Comparison of ENCODE assay signal across 8 cellular contexts in the genomic region with DNA sequence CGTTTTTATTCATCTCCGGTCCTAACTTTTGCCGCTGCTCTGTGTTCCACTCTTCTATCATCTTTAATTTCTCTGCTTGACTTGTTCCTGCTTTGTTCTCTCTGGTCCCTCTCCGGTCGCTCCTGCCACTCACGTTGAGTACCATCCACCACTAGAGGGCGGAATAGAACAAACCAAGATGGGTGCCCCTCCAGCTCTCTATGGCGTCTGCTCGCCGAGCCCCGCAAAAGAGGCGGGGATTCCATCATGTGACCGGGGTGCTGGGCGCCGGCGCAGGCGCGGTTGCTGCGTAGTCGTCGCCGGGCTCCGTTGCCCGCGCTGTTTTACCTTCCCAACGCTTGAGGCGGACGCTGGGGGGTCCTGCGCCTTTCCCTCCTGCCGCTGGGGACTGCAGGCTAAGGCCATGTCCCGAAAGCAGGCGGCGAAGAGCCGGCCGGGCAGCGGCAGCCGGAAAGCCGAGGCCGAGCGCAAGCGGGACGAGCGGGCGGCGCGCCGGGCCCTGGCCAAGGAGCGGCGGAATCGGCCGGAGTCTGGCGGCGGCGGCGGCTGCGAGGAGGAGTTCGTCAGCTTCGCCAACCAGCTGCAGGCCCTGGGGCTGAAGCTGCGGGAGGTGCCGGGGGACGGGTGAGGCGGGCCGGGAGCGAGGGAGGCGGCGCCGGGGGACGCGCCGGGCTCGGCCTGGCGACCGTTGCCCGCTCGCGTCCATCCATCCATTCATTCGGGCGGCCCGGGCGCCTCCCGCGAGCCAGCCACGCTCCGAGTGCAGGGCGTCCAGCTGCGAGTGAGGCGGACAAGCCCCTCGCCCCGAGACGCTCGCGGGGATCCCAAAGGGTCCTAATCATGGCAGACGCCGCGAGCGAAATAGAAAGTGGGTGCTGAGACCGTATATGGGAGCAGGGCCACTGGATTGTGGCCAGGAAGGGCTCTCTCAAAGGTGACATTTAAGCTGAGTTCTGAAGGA. TPM values are rescaled to one million over a fixed set of nuclear protein-coding genes. Genes with fewer than 3 reads are reported as not detected.
DNase-seq lines count a peak whose midpoint lies in the region; ATAC-seq and TF ChIP-seq lines count a peak whose summit lies in the region.

A gene with protein sequence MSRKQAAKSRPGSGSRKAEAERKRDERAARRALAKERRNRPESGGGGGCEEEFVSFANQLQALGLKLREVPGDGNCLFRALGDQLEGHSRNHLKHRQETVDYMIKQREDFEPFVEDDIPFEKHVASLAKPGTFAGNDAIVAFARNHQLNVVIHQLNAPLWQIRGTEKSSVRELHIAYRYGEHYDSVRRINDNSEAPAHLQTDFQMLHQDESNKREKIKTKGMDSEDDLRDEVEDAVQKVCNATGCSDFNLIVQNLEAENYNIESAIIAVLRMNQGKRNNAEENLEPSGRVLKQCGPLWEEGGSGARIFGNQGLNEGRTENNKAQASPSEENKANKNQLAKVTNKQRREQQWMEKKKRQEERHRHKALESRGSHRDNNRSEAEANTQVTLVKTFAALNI (plus strand): TSS at position 285 of the 961 bp plus-strand sequence. CDS start 119 bp downstream, at position 404.

- H3K4me3 ChIP-seq in OCI-LY3 (ENCODE audit: low read length) (peak within 1 kb of the TSS; percentile 96), mononuclear cell (ENCODE audit: low read length) (peak within 1 kb of the TSS; percentile 65)

- peak within 1 kb of the TSS; percentile 83 for H3K9ac ChIP-seq in OCI-LY3 (ENCODE audit: low read length)

- H3K36me3 ChIP-seq in OCI-LY3 (replicated peaks; ENCODE audit: low read depth, low read length), result no peaks in the 10 kb centered on the region

- peak within 1 kb of the TSS; percentile 99 for H3K4me2 ChIP-seq in OCI-LY3 (ENCODE audit: low read length)

- H3K27ac ChIP-seq in OCI-LY3 (ENCODE audit: low read length), result peak within 1 kb of the TSS; percentile 32; the same call in 1 of the 2 replicates

- H3K4me1 ChIP-seq in OCI-LY3 (ENCODE audit: low read length), result peaks cover 14% of the 10 kb centered on the region
- H3K4me1 ChIP-seq in mononuclear cell (ENCODE audit: insufficient read depth, low read length), result peaks cover 17% of the 10 kb centered on the region

- peaks cover 48% of the 10 kb centered on the region for H3K79me2 ChIP-seq in OCI-LY3 (ENCODE audit: low read length)

- DNase-seq in DMS114 treated with DMSO at 0.1 percent for 48 hours (lab: John Stamatoyannopoulos, UW; ENCODE audit: unreplicated experiment) (peak; percentile 97), HuH-7.5 (ENCODE audit: low spot score) (peak; percentile 85), activated T-cell treated with anti-CD3 and anti-CD28 coated beads for 1 hour (ENCODE audit: low read depth) (peak; percentile 88), epidermal melanocyte (ENCODE audit: insufficient read length, low spot score) (peak; percentile 95)
- DNase-seq in stimulated activated CD8-positive, alpha-beta memory T cell treated with anti-CD3 and anti-CD28 coated beads, Interleukin-4, amount 100 ng/mL, for 1 hour (ENCODE audit: low read depth in 2 of 2, low spot score in 1 of 2), result peak; percentile 76 to 88

- TF ChIP-seq CTCF in OCI-LY3 (IDR thresholded peaks at IDR 0.05; ENCODE audit: low read depth, low read length), result peak; percentile 69

- H3K27me3 ChIP-seq in OCI-LY3 (ENCODE audit: low read depth, low read length), result no peaks in the 10 kb centered on the region
- no peaks in the 10 kb centered on the region for H3K27me3 ChIP-seq in mononuclear cell (ENCODE audit: insufficient read depth, low read length)

- H4K20me1 ChIP-seq in OCI-LY3 (ENCODE audit: insufficient read depth, low read length), result peaks cover 19% of the 10 kb centered on the region

- ATAC-seq in GM21526 (IDR thresholded peaks at IDR 0.05; ENCODE audit: low FRiP score, unreplicated experiment), result peak; percentile 82

- peak within 1 kb of the TSS; percentile 99 for H2AFZ ChIP-seq in OCI-LY3 (ENCODE audit: low read depth, low read length)

- no peaks in the 10 kb centered on the region for H3K9me3 ChIP-seq in OCI-LY3 (ENCODE audit: insufficient read depth, low read length)
- no peaks in the 10 kb centered on the region for H3K9me3 ChIP-seq in mononuclear cell (ENCODE audit: low read depth, low read length)

RNA-seq across cellular contexts. Expression of the gene that starts here (rescaled TPM):
- total RNA-seq in mononuclear cell, result 8.7 TPM

Comparison
In these comparisons a context has a peak if more than half of its experiments do, and no peak if none do; other contexts are left out.
1. Peak in every context shown above with its lines: DNase-seq, ATAC-seq, H3K4me3 ChIP-seq and H3K27ac ChIP-seq.